ENCODE assay signal across 8 cellular contexts in genomic region chr18:21600526-21601410, GRCh38. TPM values are rescaled to one million over a fixed set of nuclear protein-coding genes. Genes with fewer than 3 reads are reported as not detected.
DNase-seq lines count a peak whose midpoint lies in the region; TF ChIP-seq lines count a peak whose summit lies in the region.

TSS of gene ESCO1 (minus strand) at chr18:21600704. CDS start at chr18:21574843, 25,861 bp downstream.

- H3K4me3 ChIP-seq in suprapubic skin, result peak within 1 kb of the TSS; percentile 92

- POLR2A ChIA-PET in GM10248 (lab: Yijun Ruan, JAX), result interaction anchor here (0.8 to 1.9 kb wide), 8 partner anchors 8 to 489 kb away, joined by 3 to 7 read pairs (median 4); partner anchors contain the start of genes ABHD3, MIB1, ROCK1 and SNRPD1

- peak; percentile 87 for TF ChIP-seq CTCF in GM10248 (IDR thresholded peaks at IDR 0.05; ENCODE audit: control extremely low read depth, extremely low read depth, low read depth, missing control alignments)
- peak; percentile 99 for TF ChIP-seq CTCF in HFFc6 (IDR thresholded peaks at IDR 0.05)
- TF ChIP-seq CTCF in suprapubic skin (IDR thresholded peaks at IDR 0.05), result peak; percentile 96 to 98

- WGBS in suprapubic skin, result 31% methylated on average over 13 of the region's 74 CpGs

- H3K4me3 Mint-ChIP-seq in HFFc6, result peak within 1 kb of the TSS; percentile 95
- H3K4me3 Mint-ChIP-seq in activated naive CD4-positive, alpha-beta T cell treated with anti-CD3 and anti-CD28 coated beads, Interleukin-2, amount 10 ng/mL, durations not matched to agents 7 days and 5 days, result peak within 1 kb of the TSS; percentile 88

- H3K9me3 ChIP-seq in suprapubic skin, result no peaks in the 10 kb centered on the region

- CTCF ChIA-PET in GM10248 (lab: Yijun Ruan, JAX), result interaction anchor here (0.6 to 6.7 kb wide), 49 partner anchors 10 to 250 kb away, joined by 3 to 124 read pairs (median 4); partner anchors contain the start of genes ABHD3, MIB1 and SNRPD1
- CTCF ChIA-PET in activated naive CD4-positive, alpha-beta T cell treated with anti-CD3 and anti-CD28 coated beads, Interleukin-2, amount 10 ng/mL, durations not matched to agents 7 days and 5 days (lab: Charles Lee), result interaction anchor here (0.6 to 3.1 kb wide), 15 partner anchors 10 to 488 kb away, joined by 3 to 63 read pairs (median 3); partner anchors contain the start of genes ABHD3 and SNRPD1

- H3K27me3 Mint-ChIP-seq in HFFc6 (ENCODE audit: insufficient read depth), result no peaks in the 10 kb centered on the region
- H3K27me3 Mint-ChIP-seq in activated naive CD4-positive, alpha-beta T cell treated with anti-CD3 and anti-CD28 coated beads, Interleukin-2, amount 10 ng/mL, durations not matched to agents 7 days and 5 days, result peaks cover 9% of the 10 kb centered on the region

- H3K36me3 Mint-ChIP-seq in HFFc6 (ENCODE audit: low read depth), result no peaks in the 10 kb centered on the region
- H3K36me3 Mint-ChIP-seq in activated naive CD4-positive, alpha-beta T cell treated with anti-CD3 and anti-CD28 coated beads, Interleukin-2, amount 10 ng/mL, durations not matched to agents 7 days and 5 days, result peaks cover 8% of the 10 kb centered on the region

- H3K27ac Mint-ChIP-seq in HFFc6, result peak within 1 kb of the TSS; percentile 99
- H3K27ac Mint-ChIP-seq in activated naive CD4-positive, alpha-beta T cell treated with anti-CD3 and anti-CD28 coated beads, Interleukin-2, amount 10 ng/mL, durations not matched to agents 7 days and 5 days, result peak within 1 kb of the TSS; percentile 100

- H3K27ac ChIP-seq in suprapubic skin, result peak within 1 kb of the TSS; percentile 99

- peaks cover 25% of the 10 kb centered on the region for H3K4me1 ChIP-seq in suprapubic skin

- no peak for TF ChIP-seq EP300 in suprapubic skin (IDR thresholded peaks at IDR 0.05)

- no peaks in the 10 kb centered on the region for H3K27me3 ChIP-seq in suprapubic skin

- H3K36me3 ChIP-seq in suprapubic skin, result no peaks in the 10 kb centered on the region

- H3K9me3 Mint-ChIP-seq in HFFc6, result no peaks in the 10 kb centered on the region
- H3K9me3 Mint-ChIP-seq in activated naive CD4-positive, alpha-beta T cell treated with anti-CD3 and anti-CD28 coated beads, Interleukin-2, amount 10 ng/mL, durations not matched to agents 7 days and 5 days, result no peaks in the 10 kb centered on the region

- DNase-seq in GM10248 (ENCODE audit: extremely low spot score) (peak; percentile 95), HFFc6 (peak; percentile 98), NAMALWA (ENCODE audit: low spot score) (peak; percentile 99), SK-N-DZ (ENCODE audit: low spot score) (peak; percentile 98), germinal center (ENCODE audit: low spot score) (peak; percentile 94), nucleus accumbens (lab: John Stamatoyannopoulos, UW) (peak; percentile 31 to 94 (median 87)), suprapubic skin (ENCODE audit: low spot score in 2 of 2) (peak; percentile 97)
- DNase-seq in activated naive CD4-positive, alpha-beta T cell treated with anti-CD3 and anti-CD28 coated beads, Interleukin-2, amount 10 ng/mL, durations not matched to agents 7 days and 5 days, result peak; percentile 96

- peak; percentile 53 to 82 for TF ChIP-seq POLR2A in suprapubic skin (IDR thresholded peaks at IDR 0.05)

- peaks cover 19% of the 10 kb centered on the region for H3K4me1 Mint-ChIP-seq in HFFc6 (ENCODE audit: low read depth)
- peaks cover 37% of the 10 kb centered on the region for H3K4me1 Mint-ChIP-seq in activated naive CD4-positive, alpha-beta T cell treated with anti-CD3 and anti-CD28 coated beads, Interleukin-2, amount 10 ng/mL, durations not matched to agents 7 days and 5 days

RNA-seq across cellular contexts. Expression of gene ESCO1, which starts in this region (rescaled TPM):
- total RNA-seq in HFFc6 (2021; fragmentation: NEBNext Ultra II Directional; extraction: Animal tissue kit (Norgen Biotek cat#: 25700)), result 1 to 10 TPM; 5.8 to 7.7 (median 6.7) TPM
- 15.9 and 16.2 TPM in 2 replicates for polyA plus RNA-seq in SK-N-DZ (2014; cell fraction: cytosol; rRNA removed)
- polyA plus RNA-seq in SK-N-DZ (2014; cell fraction: nucleus; rRNA removed), result 17.9 and 19.3 TPM in 2 replicates
- total RNA-seq in suprapubic skin, result 10 to 100 TPM; 15.9 to 23.5 (median 17.3) TPM

Comparison
In these comparisons a context has a peak if more than half of its experiments do, and no peak if none do; other contexts are left out.
1. Peak in every context shown above with its lines: DNase-seq, H3K4me3 ChIP-seq and H3K27ac ChIP-seq.